ENCODE assay signal across 1 cellular context in genomic region chr1:9595156-9595967, GRCh38.
TF ChIP-seq lines count a peak whose summit lies in the region.

No MANE protein-coding gene starts in this region.

TF ChIP-seq in GM23338, 12 proteins besides CTCF, POLR2A, EP300 and RAD21:
- no peak for TF ChIP-seq ZNF462 (CRISPR knock-in tag; IDR thresholded peaks at IDR 0.05)
- TF ChIP-seq CREB1 (CRISPR knock-in tag; IDR thresholded peaks at IDR 0.05; ENCODE audit: low read depth), result no peak
- TF ChIP-seq, protein P1, sequence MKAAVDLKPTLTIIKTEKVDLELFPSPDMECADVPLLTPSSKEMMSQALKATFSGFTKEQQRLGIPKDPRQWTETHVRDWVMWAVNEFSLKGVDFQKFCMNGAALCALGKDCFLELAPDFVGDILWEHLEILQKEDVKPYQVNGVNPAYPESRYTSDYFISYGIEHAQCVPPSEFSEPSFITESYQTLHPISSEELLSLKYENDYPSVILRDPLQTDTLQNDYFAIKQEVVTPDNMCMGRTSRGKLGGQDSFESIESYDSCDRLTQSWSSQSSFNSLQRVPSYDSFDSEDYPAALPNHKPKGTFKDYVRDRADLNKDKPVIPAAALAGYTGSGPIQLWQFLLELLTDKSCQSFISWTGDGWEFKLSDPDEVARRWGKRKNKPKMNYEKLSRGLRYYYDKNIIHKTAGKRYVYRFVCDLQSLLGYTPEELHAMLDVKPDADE (IDR thresholded peaks at IDR 0.05), result no peak
- TF ChIP-seq ZNF331 (CRISPR knock-in tag; IDR thresholded peaks at IDR 0.05; ENCODE audit: low read depth), result no peak
- TF ChIP-seq NANOG (IDR thresholded peaks at IDR 0.05; ENCODE audit: borderline replicate concordance), result no peak
- TF ChIP-seq JUNB (IDR thresholded peaks at IDR 0.05; ENCODE audit: unreplicated experiment), result no peak
- no peak for TF ChIP-seq STAT1 (IDR thresholded peaks at IDR 0.05; ENCODE audit: unreplicated experiment)
- no peak for TF ChIP-seq POLR2AphosphoS5 (IDR thresholded peaks at IDR 0.05; ENCODE audit: low read depth)
- no peak for TF ChIP-seq EZH2phosphoT487 (IDR thresholded peaks at IDR 0.05; ENCODE audit: unreplicated experiment)
- no peak for TF ChIP-seq ZNF114 (CRISPR knock-in tag; IDR thresholded peaks at IDR 0.05)
- no peak for TF ChIP-seq EZH2 (IDR thresholded peaks at IDR 0.05; ENCODE audit: low read depth, unreplicated experiment)
- no peak for TF ChIP-seq REST (IDR thresholded peaks at IDR 0.05; ENCODE audit: unreplicated experiment)
